8 cellular contexts compared by ENCODE assay signal in genomic region chr17:41800601-41801373, GRCh38. TPM values are rescaled to one million over a fixed set of nuclear protein-coding genes. Genes with fewer than 3 reads are reported as not detected.
DNase-seq lines count a peak whose midpoint lies in the region; ATAC-seq, FAIRE-seq and TF ChIP-seq lines count a peak whose summit lies in the region.

No MANE protein-coding gene starts in this region.

- intact Hi-C loops in IMR-90 (cut with micrococcal nuclease): loop anchor here (1.0 kb wide), 2 partner anchors 23 to 62 kb away; no protein-coding TSS in a partner anchor
- intact Hi-C loops in mammary epithelial cell (cut with micrococcal nuclease): loop anchor here (1.0 to 2.0 kb wide), 4 partner anchors 14 to 104 kb away; partner anchors contain the start of gene JUP

- H2AFZ ChIP-seq in IMR-90 (replicated peaks; ENCODE audit: low read length, poor library complexity) (peak overlapping the region; percentile 60), mammary epithelial cell (ENCODE audit: low read depth, low read length) (peak overlapping the region; percentile 60)

- no peaks in the 10 kb centered on the region for H3K79me2 ChIP-seq in mammary epithelial cell (ENCODE audit: insufficient read depth, low read length)

- POLR2A ChIA-PET in IMR-90 (lab: Charles Lee; ENCODE audit: unreplicated experiment): no interaction called here

- H3K9me3 ChIP-seq in IMR-90 (ENCODE audit: control insufficient read depth, insufficient read depth, low read length) (no peaks in the 10 kb centered on the region), mammary epithelial cell (replicated peaks; ENCODE audit: insufficient read depth, low read length) (no peaks in the 10 kb centered on the region), liver (ENCODE audit: control insufficient read depth in 4 of 4, low read length in 3 of 4) (no peaks in the 10 kb centered on the region)

- CTCF ChIA-PET in IMR-90 (lab: Yijun Ruan, JAX) (interaction anchor here (0.6 to 2.1 kb wide), 3 partner anchors 23 to 63 kb away, joined by 5 to 8 read pairs (median 7); no protein-coding TSS in a partner anchor), mammary epithelial cell (lab: Charles Lee; ENCODE audit: low non-redundant PET) (interaction anchor here (0.5 to 2.0 kb wide), 3 partner anchors 11 to 55 kb away, joined by 4 to 39 read pairs (median 6); partner anchors contain the start of gene JUP)

- FAIRE-seq in D721Med (lab: Jason Lieb, UNC): no peak

- no peak overlapping the region for H3K56ac ChIP-seq in IMR-90 (ENCODE audit: extremely low read depth, insufficient read depth, low read length)

- H3K9me1 ChIP-seq in IMR-90 (ENCODE audit: insufficient read depth, low read length): no peaks in the 10 kb centered on the region

- H3K23ac ChIP-seq in IMR-90 (ENCODE audit: low read depth, low read length): no peak overlapping the region

- H2BK15ac ChIP-seq in IMR-90 (ENCODE audit: low read depth, low read length): no peak overlapping the region

- no peak for TF ChIP-seq POLR2A in IMR-90 (IDR thresholded peaks at IDR 0.05; ENCODE audit: low read depth, low read length)

- dilution Hi-C loops in IMR-90 (cut with HindIII; ENCODE audit: low sequenced_read_pairs, unreplicated experiment): no loop called here
- dilution Hi-C loops in mammary epithelial cell (cut with HindIII; ENCODE audit: low sequenced_read_pairs): loop anchor here (5.0 kb wide), 1 partner anchor 58 kb away; no protein-coding TSS in a partner anchor

- TF ChIP-seq CTCF in 22Rv1 (IDR thresholded peaks at IDR 0.05) (no peak), IMR-90 (conservative IDR thresholded peaks at IDR 0.05; ENCODE audit: low read depth, low read length) (no peak), mammary epithelial cell (conservative IDR thresholded peaks at IDR 0.05 in 1 of 2, IDR thresholded peaks at IDR 0.05 in 1 of 2; ENCODE audit: extremely low read depth in 1 of 2, insufficient read depth in 1 of 2, low read depth in 1 of 2, low read length in 2 of 2) (no peak), liver (IDR thresholded peaks at IDR 0.05; ENCODE audit: low read depth, low read length, missing input control) (no peak), D721Med (IDR thresholded peaks at IDR 0.05; ENCODE audit: insufficient read depth, missing control alignments) (no peak)

- TF ChIP-seq RAD21 in IMR-90 (IDR thresholded peaks at IDR 0.05; ENCODE audit: low read length): no peak
- TF ChIP-seq RAD21 in liver (IDR thresholded peaks at IDR 0.05): no peak

- no peak overlapping the region for H3K14ac ChIP-seq in IMR-90 (replicated peaks; ENCODE audit: low read depth, low read length)

- H3K4ac ChIP-seq in IMR-90 (ENCODE audit: low read depth, low read length): peak overlapping the region; percentile 57

- no peak overlapping the region for H3K18ac ChIP-seq in IMR-90 (ENCODE audit: low read depth, low read length)

- H2BK120ac ChIP-seq in IMR-90 (ENCODE audit: low read depth, low read length): peak overlapping the region; percentile 24; the same call in 1 of the 2 replicates

- H3K4me1 ChIP-seq in IMR-90 (ENCODE audit: control insufficient read depth, insufficient read depth, low read length) (peaks cover 11% of the 10 kb centered on the region), mammary epithelial cell (ENCODE audit: insufficient read depth, low read length) (peaks cover 23% of the 10 kb centered on the region), liver (ENCODE audit: control insufficient read depth in 4 of 4, insufficient read depth in 4 of 4, low read length in 3 of 4) (peaks cover 0 to 9% (median 3%) of the 10 kb centered on the region in 4 donors)

- peak overlapping the region; percentile 84 for H2AK5ac ChIP-seq in IMR-90 (ENCODE audit: low read depth, low read length)

- no peak overlapping the region for H3K9ac ChIP-seq in IMR-90 (ENCODE audit: low read depth, low read length)
- peak overlapping the region; percentile 65 for H3K9ac ChIP-seq in mammary epithelial cell (ENCODE audit: insufficient read depth, low read length)
- H3K9ac ChIP-seq in liver (ENCODE audit: low read depth in 1 of 2, low read length in 2 of 2): no peak overlapping the region

- H3K4me3 ChIP-seq in IMR-90 (ENCODE audit: insufficient read depth, low read depth, low read length) (no peak overlapping the region), mammary epithelial cell (replicated peaks in 1 of 3; ENCODE audit: insufficient read depth in 1 of 3, low read depth in 2 of 3, low read length in 3 of 3) (peak overlapping the region in 1 of 3 experiments; percentile 22), liver (ENCODE audit: low read depth in 1 of 3, low read length in 3 of 3) (no peak overlapping the region)

- H4K5ac ChIP-seq in IMR-90 (ENCODE audit: low read depth, low read length): no peak overlapping the region

- no peak overlapping the region for H3K4me2 ChIP-seq in IMR-90 (ENCODE audit: low read depth, low read length)
- peak overlapping the region; percentile 46 for H3K4me2 ChIP-seq in mammary epithelial cell (ENCODE audit: insufficient read depth, low read depth, low read length)

- H3K27me3 ChIP-seq in IMR-90 (ENCODE audit: control insufficient read depth, insufficient read depth, low read length): no peaks in the 10 kb centered on the region
- no peaks in the 10 kb centered on the region for H3K27me3 ChIP-seq in mammary epithelial cell (ENCODE audit: insufficient read depth, low read length)
- H3K27me3 ChIP-seq in liver (ENCODE audit: control insufficient read depth in 4 of 4, insufficient read depth in 4 of 4, low read length in 3 of 4): no peaks in the 10 kb centered on the region

- H3K36me3 ChIP-seq in IMR-90 (ENCODE audit: control insufficient read depth, insufficient read depth, low read length) (peaks cover 9% of the 10 kb centered on the region), mammary epithelial cell (ENCODE audit: insufficient read depth, low read length) (no peaks in the 10 kb centered on the region), liver (ENCODE audit: control insufficient read depth in 4 of 4, insufficient read depth in 3 of 4, low read depth in 1 of 4, low read length in 3 of 4) (no peaks in the 10 kb centered on the region)

- DNase-seq in IMR-90 (no peak), mammary epithelial cell (peak; percentile 100), NCI-H1930 (lab: John Stamatoyannopoulos, UW) (no peak), D721Med (ENCODE audit: insufficient read length, low spot score) (no peak)

- H2BK5ac ChIP-seq in IMR-90 (ENCODE audit: low read depth, low read length, poor library complexity, severe bottlenecking): no peak overlapping the region

- H4K20me1 ChIP-seq in IMR-90 (ENCODE audit: insufficient read depth, low read length): no peaks in the 10 kb centered on the region
- H4K20me1 ChIP-seq in mammary epithelial cell (ENCODE audit: insufficient read depth, low read length): no peaks in the 10 kb centered on the region

- peak; percentile 34 for ATAC-seq in IMR-90 (ENCODE audit: low read depth)
- no peak for ATAC-seq in GM21515 (IDR thresholded peaks at IDR 0.05; ENCODE audit: unreplicated experiment)
- no peak for ATAC-seq in GM21737 (IDR thresholded peaks at IDR 0.05; ENCODE audit: unreplicated experiment)

- H2AK9ac ChIP-seq in IMR-90 (replicated peaks; ENCODE audit: low read depth, low read length, poor library complexity): peak overlapping the region; percentile 74

- H4K8ac ChIP-seq in IMR-90 (ENCODE audit: low read depth in 2 of 2, low read length in 2 of 2): peak overlapping the region in 1 of 2 experiments; percentile 78; a peak in 2 of 4 replicates

- in situ Hi-C loops in IMR-90 (cut with MboI; ENCODE audit: low sequenced_read_pairs): loop anchor here (5.0 kb wide), 1 partner anchor 63 kb away; no protein-coding TSS in a partner anchor
- in situ Hi-C loops in mammary epithelial cell (cut with MboI; ENCODE audit: low sequenced_read_pairs in 2 of 2): loop anchor here in 1 of 2 donors (5.0 kb wide), 1 partner anchor 63 kb away; no protein-coding TSS in a partner anchor

- H3K27ac ChIP-seq in 22Rv1: peak overlapping the region; percentile 80
- H3K27ac ChIP-seq in IMR-90 (ENCODE audit: insufficient read depth, low read length): no peak overlapping the region
- peak overlapping the region; percentile 93 for H3K27ac ChIP-seq in mammary epithelial cell (ENCODE audit: insufficient read depth, low read depth, low read length)
- no peak overlapping the region for H3K27ac ChIP-seq in liver (ENCODE audit: low read depth in 1 of 2, low read length in 2 of 2)

- H3K79me1 ChIP-seq in IMR-90 (ENCODE audit: low read depth in 1 of 2, low read length in 2 of 2): no peaks in the 10 kb centered on the region; a peak in 1 of 4 replicates

- no peak overlapping the region; the same call in 1 of the 2 replicates for H4K91ac ChIP-seq in IMR-90 (ENCODE audit: insufficient read depth, low read depth, low read length)

- BruUV-seq in IMR-90 (replicated peaks; lab: Mats Ljungman, UMichigan): no TSS peak
- BruUV-seq in mammary epithelial cell (replicated peaks; lab: Mats Ljungman, UMichigan): TSS peak; percentile 91

- WGBS in IMR-90 (ENCODE audit: extremely low coverage in 2 of 2, insufficient read length in 1 of 2), 2 experiments: no CpG with 5 or more reads among the region's 18 CpGs
- WGBS in mammary epithelial cell (ENCODE audit: low coverage, missing lambda C conversion rate): 9% methylated on average over 13 of the region's 18 CpGs
- WGBS in liver: 65% methylated on average over 18 of the region's 18 CpGs

- no peak overlapping the region for H2BK20ac ChIP-seq in IMR-90 (ENCODE audit: low read depth, low read length)

RNA-seq across cellular contexts. Expression of gene P3H4, which starts 11.0 kb away (rescaled TPM):
- total RNA-seq in IMR-90 (2012; rRNA removed) (21.5 and 22.2 TPM in 2 replicates), mammary epithelial cell (10 to 100 TPM; 30.5 to 42.3 TPM), liver (1 to 10 TPM; 2.6 to 5.6 TPM)
- polyA plus RNA-seq in IMR-90 (2012; rRNA removed) (66.7 and 76.9 TPM in 2 replicates), mammary epithelial cell (32.7 TPM), liver (1 to 10 TPM; 1.7 to 2.0 TPM)
- 97.5 and 103 TPM in 2 replicates for polyA plus RNA-seq in IMR-90 (2012; cell fraction: cytosol; rRNA removed)
- polyA plus RNA-seq in IMR-90 (2012; cell fraction: nucleus; rRNA removed; ENCODE audit: low replicate concordance): 24.6 and 46.5 TPM in 2 replicates
- 6.2 TPM for polyA minus RNA-seq in mammary epithelial cell

RNA-seq across cellular contexts. Expression of gene FKBP10, which starts 12.0 kb away (rescaled TPM):
- total RNA-seq in IMR-90 (2012; rRNA removed) (156 and 170 TPM in 2 replicates), mammary epithelial cell (100 to 1,000 TPM; 131 to 137 TPM), liver (10 to 100 TPM in 1 of 2 donors, 1 to 10 TPM in 1; 6.2 to 17.6 TPM)
- polyA plus RNA-seq in IMR-90 (2012; rRNA removed) (984 and 1,083 TPM in 2 replicates), mammary epithelial cell (99.6 TPM), liver (1 to 10 TPM in 1 of 2 donors, under 1 TPM in 1; 0.71 to 5.0 TPM)
- 808 and 968 TPM in 2 replicates for polyA plus RNA-seq in IMR-90 (2012; cell fraction: cytosol; rRNA removed)
- polyA plus RNA-seq in IMR-90 (2012; cell fraction: nucleus; rRNA removed; ENCODE audit: low replicate concordance): 1,533 and 3,276 TPM in 2 replicates
- 46.0 TPM for polyA minus RNA-seq in mammary epithelial cell

RNA-seq across cellular contexts. Expression of gene JUP, which starts 14.3 kb away (rescaled TPM):
- total RNA-seq in IMR-90 (2012; rRNA removed): 12.9 and 14.7 TPM in 2 replicates
- 27.3 and 28.4 TPM in 2 replicates for polyA plus RNA-seq in IMR-90 (2012; rRNA removed)
- polyA plus RNA-seq in IMR-90 (2012; cell fraction: cytosol; rRNA removed): 14.0 and 35.6 TPM in 2 replicates
- polyA plus RNA-seq in IMR-90 (2012; cell fraction: nucleus; rRNA removed; ENCODE audit: low replicate concordance): 17.9 and 32.0 TPM in 2 replicates
- 100 to 1,000 TPM; 444 to 578 TPM for total RNA-seq in mammary epithelial cell
- polyA plus RNA-seq in mammary epithelial cell: 223 TPM
- polyA minus RNA-seq in mammary epithelial cell: 582 TPM
- total RNA-seq in liver: 10 to 100 TPM; 40.7 to 56.0 TPM
- 10 to 100 TPM; 39.1 to 47.7 TPM for polyA plus RNA-seq in liver

RNA-seq across cellular contexts. Expression of gene NT5C3B, which starts 35.2 kb away (rescaled TPM):
- 83.0 and 92.7 TPM in 2 replicates for total RNA-seq in IMR-90 (2012; rRNA removed)
- 58.0 and 59.9 TPM in 2 replicates for polyA plus RNA-seq in IMR-90 (2012; rRNA removed)
- polyA plus RNA-seq in IMR-90 (2012; cell fraction: cytosol; rRNA removed): 47.4 and 50.6 TPM in 2 replicates
- 45.6 and 79.0 TPM in 2 replicates for polyA plus RNA-seq in IMR-90 (2012; cell fraction: nucleus; rRNA removed; ENCODE audit: low replicate concordance)
- total RNA-seq in mammary epithelial cell: 10 to 100 TPM; 40.5 to 55.2 TPM
- polyA plus RNA-seq in mammary epithelial cell: 55.0 TPM
- 46.8 TPM for polyA minus RNA-seq in mammary epithelial cell
- 10 to 100 TPM; 15.3 to 32.0 TPM for total RNA-seq in liver
- 10 to 100 TPM; 25.1 to 28.8 TPM for polyA plus RNA-seq in liver

RNA-seq across cellular contexts. Expression of gene KLHL10, which starts 36.8 kb away (rescaled TPM):
- total RNA-seq in IMR-90 (2012; rRNA removed) (under 0.01 and 0.18 TPM in 2 replicates), mammary epithelial cell (under 1 TPM; 0.38 to 0.67 TPM), liver (under 1 TPM in 1 of 2 donors, not detected in 1; 0.17 TPM)
- polyA plus RNA-seq in IMR-90 (2012; rRNA removed) (0.07 TPM in 1 of 2 replicates, not detected in the other), mammary epithelial cell (0.11 TPM), liver (under 1 TPM; 0.03 to 0.07 TPM)
- 0.08 TPM in 1 of 2 replicates, not detected in the other for polyA plus RNA-seq in IMR-90 (2012; cell fraction: cytosol; rRNA removed)
- 0.05 and 0.34 TPM in 2 replicates for polyA plus RNA-seq in IMR-90 (2012; cell fraction: nucleus; rRNA removed; ENCODE audit: low replicate concordance)
- not detected for polyA minus RNA-seq in mammary epithelial cell

Comparison
In these comparisons a context has a peak if more than half of its experiments do, and no peak if none do; other contexts are left out.
1. H3K27ac ChIP-seq: peak in 22Rv1 (single experiment) and mammary epithelial cell (single experiment); none in IMR-90 (single experiment) and liver (0 of 2).
2. RNA of gene JUP, which starts 14.3 kb away (total RNA-seq): 444 to 578 TPM in mammary epithelial cell; 40.7 to 56.0 TPM in liver and 12.9 to 14.7 TPM in IMR-90; every median in the first group is over 4 times any median in the second.